In genomic region chr2:64750817-64751285, GRCh38 we compare ENCODE assay signal across 8 cellular contexts.
DNase-seq lines count a peak whose midpoint lies in the region; ATAC-seq and TF ChIP-seq lines count a peak whose summit lies in the region.

No MANE protein-coding gene starts in this region.

- POLR2A ChIA-PET in Panc1 (lab: Charles Lee) = interaction anchor here (0.5 to 1.9 kb wide), 5 partner anchors 16 to 477 kb away, joined by 3 to 8 read pairs (median 5); partner anchors contain the start of gene ACTR2

- CTCF ChIA-PET in Panc1 (lab: Charles Lee) = interaction anchor here (0.6 to 1.8 kb wide), 8 partner anchors 9 to 965 kb away, joined by 4 to 12 read pairs (median 7); no protein-coding TSS in a partner anchor

- peaks cover 5% of the 10 kb centered on the region for H3F3A ChIP-seq in neural cell (ENCODE audit: insufficient read depth, low read length, poor library complexity, severe bottlenecking)

- H3K4me1 ChIP-seq in Panc1 (ENCODE audit: control insufficient read depth, insufficient read depth, low read length) (peaks cover 31% of the 10 kb centered on the region), stomach (peaks cover 0 to 39% (median 16%) of the 10 kb centered on the region in 4 donors)

- TF ChIP-seq RAD21 in neural cell (conservative IDR thresholded peaks at IDR 0.05) = no peak

- WGBS in stomach, 5 donors = 0 to 1% (median 0%) methylated on average over 23 to 43 of the region's 43 CpGs

- peak overlapping the region; percentile 81 for H3K9ac ChIP-seq in neural cell (ENCODE audit: low read length)

- H3K27me3 ChIP-seq in Panc1 (ENCODE audit: control insufficient read depth, insufficient read depth, low read length) = no peaks in the 10 kb centered on the region
- H3K27me3 ChIP-seq in neural cell (ENCODE audit: insufficient read depth, low read depth, low read length) = no peaks in the 10 kb centered on the region
- H3K27me3 ChIP-seq in stomach = no peaks in the 10 kb centered on the region

- no TSS peak for BruUV-seq in Panc1 (replicated peaks; lab: Mats Ljungman, UMichigan)

- H3K4me3 ChIP-seq in Panc1 (ENCODE audit: low read depth in 2 of 2, low read length in 2 of 2) (peak overlapping the region; percentile 94 to 98), fibroblast of mammary gland (ENCODE audit: control insufficient read depth, low read depth, low read length) (peak overlapping the region; percentile 86), neural cell (ENCODE audit: low read length) (peak overlapping the region; percentile 86), stomach (peak overlapping the region; percentile 61 to 76 (median 72))

- H3K36me3 ChIP-seq in Panc1 (ENCODE audit: control insufficient read depth, insufficient read depth, low read length) (no peaks in the 10 kb centered on the region; the same call in 1 of the 2 replicates), neural cell (ENCODE audit: insufficient read depth, low read length) (no peaks in the 10 kb centered on the region), stomach (no peaks in the 10 kb centered on the region)

- ATAC-seq in GM21723 (IDR thresholded peaks at IDR 0.05; ENCODE audit: unreplicated experiment) = peak; percentile 86
- peak; percentile 93 for ATAC-seq in Panc1

- H3K27ac ChIP-seq in Panc1 (ENCODE audit: low read length) = peak overlapping the region; percentile 97
- peak overlapping the region; percentile 94 for H3K27ac ChIP-seq in neural cell (ENCODE audit: low read length)
- H3K27ac ChIP-seq in stomach = peak overlapping the region; percentile 95 to 100 (median 97)

- H2AFZ ChIP-seq in neural cell (ENCODE audit: low read depth, low read length) = peak overlapping the region; percentile 91

- no peak overlapping the region for H3K4me2 ChIP-seq in neural cell (ENCODE audit: low read length)

- H3K9me2 ChIP-seq in neural cell (ENCODE audit: insufficient read depth, low read length) = no peaks in the 10 kb centered on the region

- no peaks in the 10 kb centered on the region for H4K20me1 ChIP-seq in neural cell (ENCODE audit: insufficient read depth)

- in situ Hi-C loops in Panc1 (cut with HindIII; ENCODE audit: low pct_unique_long_range_greater_than_20kb, low sequenced_read_pairs) = no loop called here

- intact Hi-C loops in Panc1 (cut with micrococcal nuclease; ENCODE audit: unreplicated experiment) = loop anchor here (5.0 kb wide), 1 partner anchor 116 kb away; no protein-coding TSS in a partner anchor
- intact Hi-C loops in stomach (cut with DNase I; ENCODE audit: low total_unique reads) = no loop called here

- no peak for TF ChIP-seq CTCF in Panc1 (IDR thresholded peaks at IDR 0.05)
- TF ChIP-seq CTCF in fibroblast of mammary gland (conservative IDR thresholded peaks at IDR 0.05; ENCODE audit: control insufficient read depth, insufficient read depth, low read depth, low read length) = no peak
- no peak for TF ChIP-seq CTCF in neural cell (IDR thresholded peaks at IDR 0.05; ENCODE audit: poor library complexity, severe bottlenecking)
- TF ChIP-seq CTCF in stomach (IDR thresholded peaks at IDR 0.05) = no peak

- peak; percentile 37 for TF ChIP-seq EP300 in neural cell (conservative IDR thresholded peaks at IDR 0.05; ENCODE audit: poor library complexity, severe bottlenecking)
- no peak for TF ChIP-seq EP300 in stomach (IDR thresholded peaks at IDR 0.05)

- DNase-seq in DMS153 treated with DMSO at 0.1 percent for 48 hours (lab: John Stamatoyannopoulos, UW; ENCODE audit: unreplicated experiment) (peak; percentile 96), KG1 (lab: John Stamatoyannopoulos, UW) (peak; percentile 99), Panc1 (ENCODE audit: low read depth, low spot score) (peak; percentile 99), fibroblast of mammary gland (ENCODE audit: low read depth) (peak; percentile 99), stomach (peak; percentile 99)
- DNase-seq in activated T-helper 1 cell treated with anti-CD3 and anti-CD28 coated beads, Interleukin-2, amount 50 U/mL, for 16 hours (ENCODE audit: low read depth in 1 of 2, low spot score in 1 of 2) = peak; percentile 92 to 96

- no peaks in the 10 kb centered on the region for H3K79me2 ChIP-seq in neural cell (replicated peaks; ENCODE audit: insufficient read depth, low read length)

- peaks cover 3% of the 10 kb centered on the region; the same call in 1 of the 2 replicates for H3K9me3 ChIP-seq in Panc1 (ENCODE audit: control insufficient read depth, insufficient read depth, low read depth, low read length)
- H3K9me3 ChIP-seq in neural cell (ENCODE audit: low read length) = no peaks in the 10 kb centered on the region
- no peaks in the 10 kb centered on the region for H3K9me3 ChIP-seq in stomach

- TF ChIP-seq POLR2A in stomach (IDR thresholded peaks at IDR 0.05) = peak in 1 of 4 donors; percentile 93

TF ChIP-seq in neural cell, 6 proteins besides CTCF, POLR2A, EP300 and RAD21:
- TF ChIP-seq SMC3 (conservative IDR thresholded peaks at IDR 0.05; ENCODE audit: poor library complexity) (no peak), MXI1 (conservative IDR thresholded peaks at IDR 0.05; ENCODE audit: poor library complexity, severe bottlenecking) (no peak), TAF1 (IDR thresholded peaks at IDR 0.05; ENCODE audit: low read depth) (no peak), POLR2AphosphoS5 (IDR thresholded peaks at IDR 0.05) (peak; percentile 86)
- TF ChIP-seq, protein P1, sequence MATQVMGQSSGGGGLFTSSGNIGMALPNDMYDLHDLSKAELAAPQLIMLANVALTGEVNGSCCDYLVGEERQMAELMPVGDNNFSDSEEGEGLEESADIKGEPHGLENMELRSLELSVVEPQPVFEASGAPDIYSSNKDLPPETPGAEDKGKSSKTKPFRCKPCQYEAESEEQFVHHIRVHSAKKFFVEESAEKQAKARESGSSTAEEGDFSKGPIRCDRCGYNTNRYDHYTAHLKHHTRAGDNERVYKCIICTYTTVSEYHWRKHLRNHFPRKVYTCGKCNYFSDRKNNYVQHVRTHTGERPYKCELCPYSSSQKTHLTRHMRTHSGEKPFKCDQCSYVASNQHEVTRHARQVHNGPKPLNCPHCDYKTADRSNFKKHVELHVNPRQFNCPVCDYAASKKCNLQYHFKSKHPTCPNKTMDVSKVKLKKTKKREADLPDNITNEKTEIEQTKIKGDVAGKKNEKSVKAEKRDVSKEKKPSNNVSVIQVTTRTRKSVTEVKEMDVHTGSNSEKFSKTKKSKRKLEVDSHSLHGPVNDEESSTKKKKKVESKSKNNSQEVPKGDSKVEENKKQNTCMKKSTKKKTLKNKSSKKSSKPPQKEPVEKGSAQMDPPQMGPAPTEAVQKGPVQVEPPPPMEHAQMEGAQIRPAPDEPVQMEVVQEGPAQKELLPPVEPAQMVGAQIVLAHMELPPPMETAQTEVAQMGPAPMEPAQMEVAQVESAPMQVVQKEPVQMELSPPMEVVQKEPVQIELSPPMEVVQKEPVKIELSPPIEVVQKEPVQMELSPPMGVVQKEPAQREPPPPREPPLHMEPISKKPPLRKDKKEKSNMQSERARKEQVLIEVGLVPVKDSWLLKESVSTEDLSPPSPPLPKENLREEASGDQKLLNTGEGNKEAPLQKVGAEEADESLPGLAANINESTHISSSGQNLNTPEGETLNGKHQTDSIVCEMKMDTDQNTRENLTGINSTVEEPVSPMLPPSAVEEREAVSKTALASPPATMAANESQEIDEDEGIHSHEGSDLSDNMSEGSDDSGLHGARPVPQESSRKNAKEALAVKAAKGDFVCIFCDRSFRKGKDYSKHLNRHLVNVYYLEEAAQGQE (IDR thresholded peaks at IDR 0.05; ENCODE audit: borderline replicate concordance) = peak; percentile 77

Comparison
In these comparisons a context has a peak if more than half of its experiments do, and no peak if none do; other contexts are left out.
1. Peak in every context shown above with its lines: DNase-seq, ATAC-seq, H3K4me3 ChIP-seq and H3K27ac ChIP-seq.